23 cellular contexts compared by ENCODE assay signal in genomic region chr1:153880024-153880423, GRCh38. TPM values are rescaled to one million over a fixed set of nuclear protein-coding genes. Genes with fewer than 3 reads are reported as not detected.
A peak's percentile ranks its signal among the peaks of the same experiment; 100 is the strongest.
DNase-seq lines count a peak whose midpoint lies in the region; ATAC-seq, FAIRE-seq and TF ChIP-seq lines count a peak whose summit lies in the region.
"Had no signal": no experiment of that assay in that cellular context is flagged by ENCODE, and none has a peak within 500 bp of the region (broad histone marks: within the 10 kb centered on the region; RNA-seq: fewer than 3 reads in every experiment).

No MANE protein-coding gene starts in this region.

- H3K4me1 ChIP-seq in gastrocnemius medialis = peaks cover 50 to 55% of the 10 kb centered on the region in 2 donors

- peaks cover 6% of the 10 kb centered on the region for H3K36me3 Mint-ChIP-seq in activated naive CD8-positive, alpha-beta T cell
- H3K36me3 Mint-ChIP-seq in activated naive CD8-positive, alpha-beta T cell treated with anti-CD3 and anti-CD28 coated beads, Interleukin-2, amount 50 U/mL, for 24 hours (ENCODE audit: low read depth) = peaks cover 5% of the 10 kb centered on the region
- H3K36me3 Mint-ChIP-seq in glutamatergic neuron (ENCODE audit: unreplicated experiment) = no peaks in the 10 kb centered on the region

- H3K9me3 Mint-ChIP-seq in activated naive CD8-positive, alpha-beta T cell (ENCODE audit: low read depth) = no peaks in the 10 kb centered on the region
- H3K9me3 Mint-ChIP-seq in activated naive CD8-positive, alpha-beta T cell treated with anti-CD3 and anti-CD28 coated beads, Interleukin-2, amount 50 U/mL, for 24 hours = no peaks in the 10 kb centered on the region
- peaks cover 2% of the 10 kb centered on the region for H3K9me3 Mint-ChIP-seq in glutamatergic neuron (ENCODE audit: unreplicated experiment)
- H3K9me3 Mint-ChIP-seq: CD8-positive, alpha-beta T cell had no signal

- CTCF ChIA-PET in RWPE1 (lab: Yijun Ruan, JAX) = no interaction called here

- no peaks in the 10 kb centered on the region for H3K27me3 ChIP-seq in gastrocnemius medialis

- POLR2A ChIA-PET in RWPE1 (lab: Yijun Ruan, JAX; ENCODE audit: low non-redundant PET) = no interaction called here

- intact Hi-C loops in gastrocnemius medialis (cut with DNase I; ENCODE audit: low total_unique reads) = no loop called here

- H3K27ac ChIP-seq in RWPE1 = 0 out of 2 replicates have a peak overlapping the region, but pooled peaks have one; percentile 26
- H3K27ac ChIP-seq in gastrocnemius medialis = peak overlapping the region; percentile 51 to 79 (median 67)
- H3K27ac ChIP-seq: HL-60 had no signal

- no peak for DNase-seq in activated naive CD8-positive, alpha-beta T cell treated with anti-CD3 and anti-CD28 coated beads, Interleukin-2, amount 50 U/mL, for 24 hours
- DNase-seq in RWPE1 (ENCODE audit: low spot score) (no peak), glutamatergic neuron (no peak), gastrocnemius medialis (no peak), HTR-8/SVneo (ENCODE audit: insufficient read length, low spot score) (no peak), frontal cortex (ENCODE audit: low spot score in 2 of 2) (no peak)
- DNase-seq: ACHN; CD8-positive, alpha-beta T cell; DND-41; GDM1; GOT3; NCI-H146; NCI-H2081 treated with DMSO at 0.1 percent for 48 hours; NCI-H226; NCI-H69; NK-92 treated with Interleukin-12 subunit alpha and Interleukin-12 subunit beta, amount 100 ng/mL, for 24 hours; OCI-M1; RPMI8226 had no signal

- H3K4me3 ChIP-seq in gastrocnemius medialis = no peak overlapping the region
- H3K4me3 ChIP-seq: K562 had no signal

- no peak for ATAC-seq in activated naive CD8-positive, alpha-beta T cell treated with anti-CD3 and anti-CD28 coated beads, Interleukin-2, amount 50 U/mL, for 24 hours
- ATAC-seq in gastrocnemius medialis (no peak), GM21723 (IDR thresholded peaks at IDR 0.05; ENCODE audit: unreplicated experiment) (no peak)
- ATAC-seq: K562 had no signal

- TF ChIP-seq CTCF in RWPE1 (conservative IDR thresholded peaks at IDR 0.05; ENCODE audit: low read depth) (no peak), glutamatergic neuron (IDR thresholded peaks at IDR 0.05; ENCODE audit: partially characterized antibody, unreplicated experiment) (no peak), gastrocnemius medialis (IDR thresholded peaks at IDR 0.05 in 4 of 5, conservative IDR thresholded peaks at IDR 0.05 in 1 of 5) (no peak)

- no peaks in the 10 kb centered on the region for H3K9me3 ChIP-seq in gastrocnemius medialis

- FAIRE-seq in HTR-8/SVneo (lab: Jason Lieb, UNC) (no peak), frontal cortex (lab: Jason Lieb, UNC) (no peak)
- FAIRE-seq: D721Med, K562 had no signal

- in situ Hi-C loops in gastrocnemius medialis (cut with MboI; ENCODE audit: low sequenced_read_pairs in 4 of 4) = no loop called here

- H3K36me3 ChIP-seq in gastrocnemius medialis = no peaks in the 10 kb centered on the region

- no peak for TF ChIP-seq POLR2A in gastrocnemius medialis (IDR thresholded peaks at IDR 0.05)

- no peaks in the 10 kb centered on the region for H3K27me3 Mint-ChIP-seq in activated naive CD8-positive, alpha-beta T cell
- no peaks in the 10 kb centered on the region for H3K27me3 Mint-ChIP-seq in activated naive CD8-positive, alpha-beta T cell treated with anti-CD3 and anti-CD28 coated beads, Interleukin-2, amount 50 U/mL, for 24 hours
- H3K27me3 Mint-ChIP-seq in glutamatergic neuron (ENCODE audit: unreplicated experiment) = no peaks in the 10 kb centered on the region

- peaks cover 31% of the 10 kb centered on the region for H3K4me1 Mint-ChIP-seq in activated naive CD8-positive, alpha-beta T cell (ENCODE audit: low read depth)
- peaks cover 19% of the 10 kb centered on the region for H3K4me1 Mint-ChIP-seq in activated naive CD8-positive, alpha-beta T cell treated with anti-CD3 and anti-CD28 coated beads, Interleukin-2, amount 50 U/mL, for 24 hours
- H3K4me1 Mint-ChIP-seq in glutamatergic neuron (ENCODE audit: low read depth, unreplicated experiment) = peaks cover 6% of the 10 kb centered on the region

- H3K27ac Mint-ChIP-seq in activated naive CD8-positive, alpha-beta T cell = peak overlapping the region; percentile 78
- H3K27ac Mint-ChIP-seq in activated naive CD8-positive, alpha-beta T cell treated with anti-CD3 and anti-CD28 coated beads, Interleukin-2, amount 50 U/mL, for 24 hours = no peak overlapping the region
- H3K27ac Mint-ChIP-seq in glutamatergic neuron (ENCODE audit: unreplicated experiment) = peak overlapping the region; percentile 73
- H3K27ac Mint-ChIP-seq: CD8-positive, alpha-beta T cell had no signal

- no peak overlapping the region for H3K4me3 Mint-ChIP-seq in activated naive CD8-positive, alpha-beta T cell
- H3K4me3 Mint-ChIP-seq in activated naive CD8-positive, alpha-beta T cell treated with anti-CD3 and anti-CD28 coated beads, Interleukin-2, amount 50 U/mL, for 24 hours = no peak overlapping the region
- no peak overlapping the region for H3K4me3 Mint-ChIP-seq in glutamatergic neuron (ENCODE audit: unreplicated experiment)
- H3K4me3 Mint-ChIP-seq: CD8-positive, alpha-beta T cell had no signal

RNA-seq across cellular contexts. Expression of gene GATAD2B, which starts 42.7 kb away (rescaled TPM):
- 57.6 TPM for total RNA-seq in glutamatergic neuron (ENCODE audit: unreplicated experiment)
- total RNA-seq in gastrocnemius medialis = 10 to 100 TPM; 22.0 to 40.7 (median 28.1) TPM
- 15.5 TPM for total RNA-seq in frontal cortex
